ENCODE assay signal across 1 cellular context in the genomic region with DNA sequence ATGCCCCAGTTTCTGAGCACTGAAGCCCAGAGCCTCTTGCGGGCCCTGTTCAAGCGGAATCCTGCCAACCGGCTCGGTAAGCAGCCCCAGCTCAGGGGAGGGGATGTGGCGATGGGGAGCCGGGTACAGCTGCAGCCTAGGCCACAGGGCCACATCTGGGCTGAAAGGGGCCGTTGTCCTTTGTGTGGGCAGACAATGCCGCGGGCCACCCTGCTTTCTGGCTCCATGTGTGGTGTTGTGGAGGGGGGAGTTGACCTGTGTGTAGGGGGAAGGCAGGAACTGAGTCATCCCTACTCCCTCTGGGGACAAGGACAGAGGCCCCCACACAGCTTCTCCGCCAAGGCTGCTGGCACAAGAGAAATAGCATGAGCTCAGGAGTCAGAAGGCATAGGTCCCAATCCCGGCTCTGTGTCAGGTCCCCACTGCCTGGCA.
TF ChIP-seq lines count a peak whose summit lies in the region.

No MANE protein-coding gene starts in this region.

TF ChIP-seq in HepG2, 621 proteins besides CTCF, POLR2A, EP300 and RAD21 (continued from another document and continues in another):
- TF ChIP-seq GMEB2 (CRISPR knock-in tag; IDR thresholded peaks at IDR 0.05; ENCODE audit: low read depth): no peak
- TF ChIP-seq KLF15 (CRISPR knock-in tag; IDR thresholded peaks at IDR 0.05; ENCODE audit: borderline replicate concordance): no peak
- 0 out of 2 replicates have a peak, but pooled peaks have one; percentile 23 for TF ChIP-seq RXRB (CRISPR knock-in tag; IDR thresholded peaks at IDR 0.05; ENCODE audit: borderline replicate concordance)
- TF ChIP-seq ZNF207 (IDR thresholded peaks at IDR 0.05; ENCODE audit: borderline replicate concordance): no peak
- TF ChIP-seq MBNL3 (CRISPR knock-in tag; conservative IDR thresholded peaks at IDR 0.05): no peak
- TF ChIP-seq ATAD3A (CRISPR knock-in tag; IDR thresholded peaks at IDR 0.05): no peak
- no peak for TF ChIP-seq ZNF780A (CRISPR knock-in tag; IDR thresholded peaks at IDR 0.05)
- TF ChIP-seq ZBTB38 (CRISPR knock-in tag; IDR thresholded peaks at IDR 0.05): peak; percentile 75
- TF ChIP-seq ZBTB33 (CRISPR knock-in tag; IDR thresholded peaks at IDR 0.05): peak; percentile 58; the same call in 1 of the 2 replicates
- 0 out of 2 replicates have a peak, but pooled peaks have one; percentile 48 for TF ChIP-seq ZBTB37 (CRISPR knock-in tag; IDR thresholded peaks at IDR 0.05)
- TF ChIP-seq ZNF225 (CRISPR knock-in tag; IDR thresholded peaks at IDR 0.05): no peak
- TF ChIP-seq GPN1 (CRISPR knock-in tag; IDR thresholded peaks at IDR 0.05; ENCODE audit: borderline replicate concordance): no peak
- no peak for TF ChIP-seq NFKBIZ (CRISPR knock-in tag; IDR thresholded peaks at IDR 0.05)
- TF ChIP-seq IRX3 (CRISPR knock-in tag; IDR thresholded peaks at IDR 0.05; ENCODE audit: borderline replicate concordance, low read depth): no peak
- no peak for TF ChIP-seq SALL1 (CRISPR knock-in tag; IDR thresholded peaks at IDR 0.05)
- TF ChIP-seq, protein P1, sequence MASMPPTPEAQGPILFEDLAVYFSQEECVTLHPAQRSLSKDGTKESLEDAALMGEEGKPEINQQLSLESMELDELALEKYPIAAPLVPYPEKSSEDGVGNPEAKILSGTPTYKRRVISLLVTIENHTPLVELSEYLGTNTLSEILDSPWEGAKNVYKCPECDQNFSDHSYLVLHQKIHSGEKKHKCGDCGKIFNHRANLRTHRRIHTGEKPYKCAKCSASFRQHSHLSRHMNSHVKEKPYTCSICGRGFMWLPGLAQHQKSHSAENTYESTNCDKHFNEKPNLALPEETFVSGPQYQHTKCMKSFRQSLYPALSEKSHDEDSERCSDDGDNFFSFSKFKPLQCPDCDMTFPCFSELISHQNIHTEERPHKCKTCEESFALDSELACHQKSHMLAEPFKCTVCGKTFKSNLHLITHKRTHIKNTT (CRISPR knock-in tag; IDR thresholded peaks at IDR 0.05): no peak
- TF ChIP-seq NR2C2 (CRISPR knock-in tag; IDR thresholded peaks at IDR 0.05; ENCODE audit: borderline replicate concordance): peak; percentile 16; the same call in 1 of the 2 replicates
- TF ChIP-seq ZNF570 (CRISPR knock-in tag; IDR thresholded peaks at IDR 0.05; ENCODE audit: borderline replicate concordance): no peak
- TF ChIP-seq, protein P2, sequence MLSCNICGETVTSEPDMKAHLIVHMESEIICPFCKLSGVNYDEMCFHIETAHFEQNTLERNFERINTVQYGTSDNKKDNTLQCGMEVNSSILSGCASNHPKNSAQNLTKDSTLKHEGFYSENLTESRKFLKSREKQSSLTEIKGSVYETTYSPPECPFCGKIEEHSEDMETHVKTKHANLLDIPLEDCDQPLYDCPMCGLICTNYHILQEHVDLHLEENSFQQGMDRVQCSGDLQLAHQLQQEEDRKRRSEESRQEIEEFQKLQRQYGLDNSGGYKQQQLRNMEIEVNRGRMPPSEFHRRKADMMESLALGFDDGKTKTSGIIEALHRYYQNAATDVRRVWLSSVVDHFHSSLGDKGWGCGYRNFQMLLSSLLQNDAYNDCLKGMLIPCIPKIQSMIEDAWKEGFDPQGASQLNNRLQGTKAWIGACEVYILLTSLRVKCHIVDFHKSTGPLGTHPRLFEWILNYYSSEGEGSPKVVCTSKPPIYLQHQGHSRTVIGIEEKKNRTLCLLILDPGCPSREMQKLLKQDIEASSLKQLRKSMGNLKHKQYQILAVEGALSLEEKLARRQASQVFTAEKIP (CRISPR knock-in tag; IDR thresholded peaks at IDR 0.05; ENCODE audit: borderline replicate concordance): no peak
- TF ChIP-seq TCF12 (IDR thresholded peaks at IDR 0.05): no peak
- no peak for TF ChIP-seq TCF12 (CRISPR knock-in tag; IDR thresholded peaks at IDR 0.05)
- TF ChIP-seq ZSCAN9 (CRISPR knock-in tag; IDR thresholded peaks at IDR 0.05; ENCODE audit: borderline replicate concordance): no peak
- TF ChIP-seq STAT5B (CRISPR knock-in tag; IDR thresholded peaks at IDR 0.05): no peak
- TF ChIP-seq ZFP37 (CRISPR knock-in tag; IDR thresholded peaks at IDR 0.05; ENCODE audit: borderline replicate concordance): no peak
- no peak for TF ChIP-seq SP140L (CRISPR knock-in tag; IDR thresholded peaks at IDR 0.05; ENCODE audit: borderline replicate concordance)
- TF ChIP-seq ZNF577 (CRISPR knock-in tag; IDR thresholded peaks at IDR 0.05; ENCODE audit: borderline replicate concordance, low read depth): no peak
- TF ChIP-seq ZFP82 (CRISPR knock-in tag; IDR thresholded peaks at IDR 0.05; ENCODE audit: borderline replicate concordance): no peak
- TF ChIP-seq, protein P3, sequence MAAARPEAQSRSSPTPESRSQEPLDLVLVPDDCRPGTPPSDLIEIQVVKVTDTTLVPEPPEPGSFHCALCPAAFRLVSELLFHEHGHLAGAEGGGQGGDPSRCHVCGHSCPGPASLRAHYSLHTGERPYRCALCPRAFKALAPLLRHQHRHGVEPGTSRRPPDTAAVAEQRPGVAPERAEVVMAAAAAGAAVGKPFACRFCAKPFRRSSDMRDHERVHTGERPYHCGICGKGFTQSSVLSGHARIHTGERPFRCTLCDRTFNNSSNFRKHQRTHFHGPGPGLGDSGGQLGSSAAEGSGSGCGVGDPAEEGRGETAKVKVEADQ (CRISPR knock-in tag; IDR thresholded peaks at IDR 0.05; ENCODE audit: borderline replicate concordance): no peak
- no peak for TF ChIP-seq RFX5 (IDR thresholded peaks at IDR 0.05; ENCODE audit: low read depth, low read length)
- TF ChIP-seq, protein P4, sequence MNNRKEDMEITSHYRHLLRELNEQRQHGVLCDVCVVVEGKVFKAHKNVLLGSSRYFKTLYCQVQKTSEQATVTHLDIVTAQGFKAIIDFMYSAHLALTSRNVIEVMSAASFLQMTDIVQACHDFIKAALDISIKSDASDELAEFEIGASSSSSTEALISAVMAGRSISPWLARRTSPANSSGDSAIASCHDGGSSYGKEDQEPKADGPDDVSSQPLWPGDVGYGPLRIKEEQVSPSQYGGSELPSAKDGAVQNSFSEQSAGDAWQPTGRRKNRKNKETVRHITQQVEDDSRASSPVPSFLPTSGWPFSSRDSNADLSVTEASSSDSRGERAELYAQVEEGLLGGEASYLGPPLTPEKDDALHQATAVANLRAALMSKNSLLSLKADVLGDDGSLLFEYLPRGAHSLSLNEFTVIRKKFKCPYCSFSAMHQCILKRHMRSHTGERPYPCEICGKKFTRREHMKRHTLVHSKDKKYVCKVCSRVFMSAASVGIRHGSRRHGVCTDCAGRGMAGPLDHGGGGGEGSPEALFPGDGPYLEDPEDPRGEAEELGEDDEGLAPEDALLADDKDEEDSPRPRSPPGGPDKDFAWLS (CRISPR knock-in tag; IDR thresholded peaks at IDR 0.05; ENCODE audit: borderline replicate concordance): no peak
- TF ChIP-seq UBTF (CRISPR knock-in tag; IDR thresholded peaks at IDR 0.05): peak; percentile 43
- TF ChIP-seq SATB2 (CRISPR knock-in tag; IDR thresholded peaks at IDR 0.05): no peak
- no peak for TF ChIP-seq BCL6 (CRISPR knock-in tag; IDR thresholded peaks at IDR 0.05)
- no peak for TF ChIP-seq CENPBD1 (CRISPR knock-in tag; IDR thresholded peaks at IDR 0.05; ENCODE audit: borderline replicate concordance, low read depth)
- no peak for TF ChIP-seq ZNF674 (CRISPR knock-in tag; IDR thresholded peaks at IDR 0.05; ENCODE audit: low read depth)
- TF ChIP-seq ETV5 (CRISPR knock-in tag; IDR thresholded peaks at IDR 0.05; ENCODE audit: borderline replicate concordance): peak; percentile 80
- no peak for TF ChIP-seq ZBTB21 (CRISPR knock-in tag; IDR thresholded peaks at IDR 0.05)
- TF ChIP-seq TOE1 (CRISPR knock-in tag; IDR thresholded peaks at IDR 0.05): no peak
- no peak for TF ChIP-seq ZNF503 (CRISPR knock-in tag; IDR thresholded peaks at IDR 0.05)
- TF ChIP-seq BATF2 (CRISPR knock-in tag; IDR thresholded peaks at IDR 0.05): no peak
